Comparison of ENCODE assay signal across 2 cellular contexts in genomic region chr22:19977296-19978243, GRCh38.
TF ChIP-seq lines count a peak whose summit lies in the region.

No MANE protein-coding gene starts in this region.

TF ChIP-seq in PFSK-1, 5 proteins besides CTCF, POLR2A, EP300 and RAD21:
- TF ChIP-seq TAF1 (IDR thresholded peaks at IDR 0.05; ENCODE audit: borderline replicate concordance, insufficient read depth, low read length) = no peak
- TF ChIP-seq POLR2AphosphoS5 (IDR thresholded peaks at IDR 0.05; ENCODE audit: low read depth, low read length) = peak; percentile 29; the same call in 1 of the 2 replicates

TF ChIP-seq in K562, 482 proteins besides CTCF, POLR2A, EP300 and RAD21:
- TF ChIP-seq RBFOX2 (IDR thresholded peaks at IDR 0.05; ENCODE audit: low read depth, low read length) (peak; percentile 29; the same call in 1 of the 2 replicates), NFRKB (IDR thresholded peaks at IDR 0.05; ENCODE audit: low read depth) (no peak), HNRNPL (IDR thresholded peaks at IDR 0.05; ENCODE audit: low read depth, low read length) (peak; percentile 47; the same call in 1 of the 2 replicates), TFE3 (CRISPR knock-in tag; IDR thresholded peaks at IDR 0.05) (0 out of 2 replicates have a peak, but pooled peaks have one; percentile 1), MYNN (IDR thresholded peaks at IDR 0.05) (peak; percentile 12; the same call in 1 of the 2 replicates), MYNN (CRISPR knock-in tag; IDR thresholded peaks at IDR 0.05) (no peak), CCAR2 (IDR thresholded peaks at IDR 0.05; ENCODE audit: low read depth, low read length) (no peak), MYC (IDR thresholded peaks at IDR 0.05; ENCODE audit: low read depth, low read length) (no peak), MYC (CRISPR knock-in tag; IDR thresholded peaks at IDR 0.05; ENCODE audit: borderline replicate concordance, low read depth) (0 out of 2 replicates have a peak, but pooled peaks have one; percentile 42), CHD2 (IDR thresholded peaks at IDR 0.05; ENCODE audit: low read depth, low read length) (0 out of 2 replicates have a peak, but pooled peaks have one; percentile 44), PHF8 (IDR thresholded peaks at IDR 0.05; ENCODE audit: borderline replicate concordance, low read length) (peak; percentile 8; the same call in 1 of the 2 replicates), KLF13 (tag; IDR thresholded peaks at IDR 0.05; ENCODE audit: borderline replicate concordance, low read depth) (peak; percentile 6; the same call in 1 of the 2 replicates), ATF3 (IDR thresholded peaks at IDR 0.05) (no peak), ATF3 (CRISPR knock-in tag; conservative IDR thresholded peaks at IDR 0.05) (0 out of 2 replicates have a peak, but pooled peaks have one; percentile 53), ZNF133 (CRISPR knock-in tag; IDR thresholded peaks at IDR 0.05) (0 out of 2 replicates have a peak, but pooled peaks have one; percentile 30), HMGXB4 (CRISPR knock-in tag; IDR thresholded peaks at IDR 0.05) (peak; percentile 78), STAT6 (CRISPR knock-in tag; IDR thresholded peaks at IDR 0.05) (0 out of 2 replicates have a peak, but pooled peaks have one; percentile 26), YBX1 (IDR thresholded peaks at IDR 0.05) (no peak), REST (CRISPR knock-in tag; IDR thresholded peaks at IDR 0.05; ENCODE audit: low read depth) (no peak), FOXO4 (CRISPR knock-in tag; IDR thresholded peaks at IDR 0.05) (no peak), POLR2G (IDR thresholded peaks at IDR 0.05; ENCODE audit: low read depth, low read length) (peak; percentile 64)
